8 cellular contexts compared by ENCODE assay signal in genomic region chr12:102118874-102119273, GRCh38. TPM values are rescaled to one million over a fixed set of nuclear protein-coding genes. Genes with fewer than 3 reads are reported as not detected.
A peak's percentile ranks its signal among the peaks of the same experiment; 100 is the strongest.
DNase-seq lines count a peak whose midpoint lies in the region; ATAC-seq, FAIRE-seq and TF ChIP-seq lines count a peak whose summit lies in the region.

No MANE protein-coding gene starts in this region.

- FAIRE-seq in GM19239 (lab: Jason Lieb, UNC): no peak

- H3K27me3 ChIP-seq in iPS-15b (ENCODE audit: control insufficient read depth, insufficient read depth, low read length): no peaks in the 10 kb centered on the region

- no peaks in the 10 kb centered on the region for H3K9me3 Mint-ChIP-seq in activated CD4-positive, alpha-beta T cell treated with anti-CD3 and anti-CD28 coated beads, Interleukin-2, amount 10 ng/mL, durations not matched to agents 7 days and 5 days
- no peaks in the 10 kb centered on the region for H3K9me3 Mint-ChIP-seq in activated CD4-positive, alpha-beta memory T cell treated with anti-CD3 and anti-CD28 coated beads, Interleukin-2, amount 10 ng/mL, durations not matched to agents 7 days and 5 days
- no peaks in the 10 kb centered on the region for H3K9me3 Mint-ChIP-seq in stimulated activated naive B cell treated with anti-CD40 and anti-IgM and Interleukin-4, amounts not matched to agents 10 μg/mL and 1 μg/mL and 100 μg/mL, for 72 hours

- DNase-seq in activated CD4-positive, alpha-beta T cell treated with anti-CD3 and anti-CD28 coated beads, Interleukin-2, amount 10 ng/mL, durations not matched to agents 7 days and 5 days: no peak
- DNase-seq in activated CD4-positive, alpha-beta T cell treated with anti-CD3 and anti-CD28 coated beads for 4 hours: no peak
- no peak for DNase-seq in activated CD4-positive, alpha-beta memory T cell treated with anti-CD3 and anti-CD28 coated beads, Interleukin-2, amount 10 ng/mL, durations not matched to agents 7 days and 5 days
- no peak for DNase-seq in stimulated activated naive B cell treated with anti-CD40 and anti-IgM and Interleukin-4, amounts not matched to agents 10 μg/mL and 1 μg/mL and 100 μg/mL, for 72 hours
- DNase-seq in erythroblast (lab: John Stamatoyannopoulos, UW): no peak
- no peak for DNase-seq in GM19239 (ENCODE audit: insufficient read length, low spot score)

- H3K36me3 Mint-ChIP-seq in activated CD4-positive, alpha-beta T cell treated with anti-CD3 and anti-CD28 coated beads, Interleukin-2, amount 10 ng/mL, durations not matched to agents 7 days and 5 days (ENCODE audit: low read depth): peaks cover 27% of the 10 kb centered on the region
- peaks cover 31% of the 10 kb centered on the region for H3K36me3 Mint-ChIP-seq in activated CD4-positive, alpha-beta memory T cell treated with anti-CD3 and anti-CD28 coated beads, Interleukin-2, amount 10 ng/mL, durations not matched to agents 7 days and 5 days (ENCODE audit: low read depth)
- H3K36me3 Mint-ChIP-seq in stimulated activated naive B cell treated with anti-CD40 and anti-IgM and Interleukin-4, amounts not matched to agents 10 μg/mL and 1 μg/mL and 100 μg/mL, for 72 hours: peaks cover 3 to 5% of the 10 kb centered on the region in 2 donors

- TF ChIP-seq POLR2A in erythroblast (IDR thresholded peaks at IDR 0.05; ENCODE audit: low read length): no peak

- CTCF ChIA-PET in activated CD4-positive, alpha-beta T cell treated with anti-CD3 and anti-CD28 coated beads, Interleukin-2, amount 10 ng/mL, durations not matched to agents 7 days and 5 days (lab: Charles Lee): interaction anchor here (1.6 kb wide), 1 partner anchor 9 kb away, joined by 4 read pairs; no protein-coding TSS in a partner anchor
- CTCF ChIA-PET in activated CD4-positive, alpha-beta memory T cell treated with anti-CD3 and anti-CD28 coated beads, Interleukin-2, amount 10 ng/mL, durations not matched to agents 7 days and 5 days (lab: Charles Lee): interaction anchor here (1.6 to 1.8 kb wide), 2 partner anchors 49 to 51 kb away, joined by 4 read pairs; no protein-coding TSS in a partner anchor

- H3K4me3 ChIP-seq in iPS-15b (ENCODE audit: low read depth, low read length): peak overlapping the region; percentile 97

- ATAC-seq in stimulated activated naive B cell treated with anti-CD40 and anti-IgM and Interleukin-4, amounts not matched to agents 10 μg/mL and 1 μg/mL and 100 μg/mL, for 72 hours (replicated peaks): no peak
- ATAC-seq in HG03342 (IDR thresholded peaks at IDR 0.05; ENCODE audit: unreplicated experiment): no peak

- peak overlapping the region; percentile 14 for H3K27ac Mint-ChIP-seq in activated CD4-positive, alpha-beta T cell treated with anti-CD3 and anti-CD28 coated beads, Interleukin-2, amount 10 ng/mL, durations not matched to agents 7 days and 5 days
- peak overlapping the region; percentile 49 for H3K27ac Mint-ChIP-seq in activated CD4-positive, alpha-beta memory T cell treated with anti-CD3 and anti-CD28 coated beads, Interleukin-2, amount 10 ng/mL, durations not matched to agents 7 days and 5 days
- peak overlapping the region; percentile 20 for H3K27ac Mint-ChIP-seq in stimulated activated naive B cell treated with anti-CD40 and anti-IgM and Interleukin-4, amounts not matched to agents 10 μg/mL and 1 μg/mL and 100 μg/mL, for 72 hours

- H3K9ac ChIP-seq in iPS-15b (ENCODE audit: low read depth, low read length): peak overlapping the region; percentile 87

- peak overlapping the region; percentile 79 for H3K4me3 Mint-ChIP-seq in activated CD4-positive, alpha-beta T cell treated with anti-CD3 and anti-CD28 coated beads, Interleukin-2, amount 10 ng/mL, durations not matched to agents 7 days and 5 days
- H3K4me3 Mint-ChIP-seq in activated CD4-positive, alpha-beta memory T cell treated with anti-CD3 and anti-CD28 coated beads, Interleukin-2, amount 10 ng/mL, durations not matched to agents 7 days and 5 days: peak overlapping the region; percentile 91
- peak overlapping the region; percentile 30 to 52 for H3K4me3 Mint-ChIP-seq in stimulated activated naive B cell treated with anti-CD40 and anti-IgM and Interleukin-4, amounts not matched to agents 10 μg/mL and 1 μg/mL and 100 μg/mL, for 72 hours

- H3K4me1 ChIP-seq in iPS-15b (ENCODE audit: control insufficient read depth, insufficient read depth, low read length): no peaks in the 10 kb centered on the region

- no peaks in the 10 kb centered on the region for H3K27me3 Mint-ChIP-seq in activated CD4-positive, alpha-beta T cell treated with anti-CD3 and anti-CD28 coated beads, Interleukin-2, amount 10 ng/mL, durations not matched to agents 7 days and 5 days
- H3K27me3 Mint-ChIP-seq in activated CD4-positive, alpha-beta memory T cell treated with anti-CD3 and anti-CD28 coated beads, Interleukin-2, amount 10 ng/mL, durations not matched to agents 7 days and 5 days: no peaks in the 10 kb centered on the region
- H3K27me3 Mint-ChIP-seq in stimulated activated naive B cell treated with anti-CD40 and anti-IgM and Interleukin-4, amounts not matched to agents 10 μg/mL and 1 μg/mL and 100 μg/mL, for 72 hours: no peaks in the 10 kb centered on the region

- H3K36me3 ChIP-seq in iPS-15b (ENCODE audit: control insufficient read depth, insufficient read depth, low read length): no peaks in the 10 kb centered on the region

- POLR2A ChIA-PET in activated CD4-positive, alpha-beta T cell treated with anti-CD3 and anti-CD28 coated beads, Interleukin-2, amount 10 ng/mL, durations not matched to agents 7 days and 5 days (lab: Charles Lee): no interaction called here
- POLR2A ChIA-PET in activated CD4-positive, alpha-beta memory T cell treated with anti-CD3 and anti-CD28 coated beads, Interleukin-2, amount 10 ng/mL, durations not matched to agents 7 days and 5 days (lab: Charles Lee): interaction anchor here (0.9 to 6.2 kb wide), 6 partner anchors 9 to 325 kb away, joined by 3 to 48 read pairs (median 6); partner anchors contain the start of gene WASHC3

- H3K4me1 Mint-ChIP-seq in activated CD4-positive, alpha-beta T cell treated with anti-CD3 and anti-CD28 coated beads, Interleukin-2, amount 10 ng/mL, durations not matched to agents 7 days and 5 days: peaks cover 41% of the 10 kb centered on the region
- H3K4me1 Mint-ChIP-seq in activated CD4-positive, alpha-beta memory T cell treated with anti-CD3 and anti-CD28 coated beads, Interleukin-2, amount 10 ng/mL, durations not matched to agents 7 days and 5 days: peaks cover 37% of the 10 kb centered on the region
- peaks cover 9 to 16% of the 10 kb centered on the region in 2 donors for H3K4me1 Mint-ChIP-seq in stimulated activated naive B cell treated with anti-CD40 and anti-IgM and Interleukin-4, amounts not matched to agents 10 μg/mL and 1 μg/mL and 100 μg/mL, for 72 hours

- no peaks in the 10 kb centered on the region for H3K9me3 ChIP-seq in iPS-15b (ENCODE audit: control insufficient read depth, insufficient read depth, low read length)

RNA-seq across cellular contexts. Expression of gene NUP37, which starts 1.0 kb away (rescaled TPM):
- 10 to 100 TPM; 58.3 to 58.9 TPM for total RNA-seq in activated CD4-positive, alpha-beta T cell treated with anti-CD3 and anti-CD28 coated beads, Interleukin-2, amount 10 ng/mL, durations not matched to agents 7 days and 5 days
- 10 to 100 TPM; 59.9 to 65.9 TPM for total RNA-seq in activated CD4-positive, alpha-beta memory T cell treated with anti-CD3 and anti-CD28 coated beads, Interleukin-2, amount 10 ng/mL, durations not matched to agents 7 days and 5 days

RNA-seq across cellular contexts. Expression of gene PARPBP, which starts 1.1 kb away (rescaled TPM):
- 10 to 100 TPM; 26.6 to 28.4 TPM for total RNA-seq in activated CD4-positive, alpha-beta T cell treated with anti-CD3 and anti-CD28 coated beads, Interleukin-2, amount 10 ng/mL, durations not matched to agents 7 days and 5 days
- total RNA-seq in activated CD4-positive, alpha-beta memory T cell treated with anti-CD3 and anti-CD28 coated beads, Interleukin-2, amount 10 ng/mL, durations not matched to agents 7 days and 5 days: 10 to 100 TPM; 18.8 to 25.3 TPM

RNA-seq across cellular contexts. Expression of gene WASHC3, which starts 57.1 kb away (rescaled TPM):
- 10 to 100 TPM; 46.7 to 58.6 TPM for total RNA-seq in activated CD4-positive, alpha-beta T cell treated with anti-CD3 and anti-CD28 coated beads, Interleukin-2, amount 10 ng/mL, durations not matched to agents 7 days and 5 days
- total RNA-seq in activated CD4-positive, alpha-beta memory T cell treated with anti-CD3 and anti-CD28 coated beads, Interleukin-2, amount 10 ng/mL, durations not matched to agents 7 days and 5 days: 10 to 100 TPM; 53.4 to 54.7 TPM

Comparison
In these comparisons a context has a peak if more than half of its experiments do, and no peak if none do; other contexts are left out.
1. H3K4me3 Mint-ChIP-seq: peak in every context shown above with its lines; median percentile 91 in activated CD4-positive, alpha-beta memory T cell treated with anti-CD3 and anti-CD28 coated beads, Interleukin-2, amount 10 ng/mL, durations not matched to agents 7 days and 5 days; 79 in activated CD4-positive, alpha-beta T cell treated with anti-CD3 and anti-CD28 coated beads, Interleukin-2, amount 10 ng/mL, durations not matched to agents 7 days and 5 days; 41 in stimulated activated naive B cell treated with anti-CD40 and anti-IgM and Interleukin-4, amounts not matched to agents 10 μg/mL and 1 μg/mL and 100 μg/mL, for 72 hours.